9 cellular contexts compared by ENCODE assay signal in the genomic region with DNA sequence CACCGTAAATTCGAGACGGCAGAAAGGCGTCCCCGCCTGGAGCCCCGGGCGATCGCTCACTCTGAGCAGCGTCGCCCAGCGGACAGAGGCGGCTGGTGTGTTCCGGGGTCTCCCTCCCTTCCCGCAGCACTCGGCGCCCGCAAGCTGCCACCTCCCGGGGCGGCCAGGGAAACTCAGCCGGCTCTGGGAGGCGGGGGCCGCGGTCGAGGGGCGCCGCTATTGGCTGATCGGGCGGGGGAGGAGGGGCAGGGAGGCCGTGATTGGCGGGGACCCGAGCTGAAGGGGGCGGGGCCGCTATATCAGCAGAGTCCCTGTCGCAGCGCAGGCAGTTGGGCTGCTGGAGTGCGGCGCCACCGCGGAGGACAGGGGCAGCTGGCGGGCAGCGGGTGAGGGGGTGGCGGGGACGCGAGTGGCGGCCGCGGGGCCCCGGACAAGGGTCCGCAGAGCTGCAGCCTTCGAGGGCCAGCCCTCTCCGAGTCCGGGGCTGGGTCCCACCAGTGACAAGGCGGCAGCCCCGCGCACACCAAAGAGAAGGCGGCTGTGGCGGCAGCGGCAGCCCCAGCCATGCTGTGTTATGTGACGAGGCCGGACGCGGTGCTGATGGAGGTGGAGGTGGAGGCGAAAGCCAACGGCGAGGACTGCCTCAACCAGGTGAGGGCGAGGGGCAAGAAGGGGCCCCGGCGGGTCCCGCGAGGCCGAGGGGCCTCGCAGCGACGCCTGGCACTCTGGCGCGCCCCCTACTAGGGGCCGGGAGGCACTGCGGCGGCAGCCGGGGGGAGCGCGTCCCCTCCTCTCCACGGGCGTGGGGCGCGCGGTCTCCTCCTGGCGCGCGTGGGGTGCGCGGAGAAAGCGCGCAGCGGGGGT. TPM values are rescaled to one million over a fixed set of nuclear protein-coding genes. Genes with fewer than 3 reads are reported as not detected.
A peak's percentile ranks its signal among the peaks of the same experiment; 100 is the strongest.
DNase-seq lines count a peak whose midpoint lies in the region; ATAC-seq, FAIRE-seq and TF ChIP-seq lines count a peak whose summit lies in the region.
"Had no signal": no experiment of that assay in that cellular context is flagged by ENCODE, and none has a peak within 500 bp of the region (broad histone marks: within the 10 kb centered on the region; RNA-seq: fewer than 3 reads in every experiment).

A gene (plus strand): TSS at position 328 of the 864 bp plus-strand sequence. CDS start 237 bp downstream, at position 565.

- dilution Hi-C loops in mammary epithelial cell (cut with HindIII; ENCODE audit: low sequenced_read_pairs) = no loop called here

- in situ Hi-C loops in mammary epithelial cell (cut with MboI; ENCODE audit: low sequenced_read_pairs in 2 of 2) = no loop called here

- TF ChIP-seq CTCF in AG09309 (IDR thresholded peaks at IDR 0.05; ENCODE audit: control insufficient read depth, insufficient read depth, low read depth, low read length, missing control alignments) (peak; percentile 59), WERI-Rb-1 (IDR thresholded peaks at IDR 0.05; ENCODE audit: low read depth, low read length) (peak; percentile 97), mammary epithelial cell (conservative IDR thresholded peaks at IDR 0.05 in 1 of 2, IDR thresholded peaks at IDR 0.05 in 1 of 2; ENCODE audit: extremely low read depth in 1 of 2, insufficient read depth in 1 of 2, low read depth in 1 of 2, low read length in 2 of 2) (peak; percentile 19 to 59)

- no TSS peak for BruUV-seq in mammary epithelial cell (replicated peaks; lab: Mats Ljungman, UMichigan)

- H3K79me2 ChIP-seq in mammary epithelial cell (ENCODE audit: insufficient read depth, low read length) = no peaks in the 10 kb centered on the region

- DNase-seq in AG09309 (ENCODE audit: low read depth) (peak; percentile 59), NCI-H2227 (lab: John Stamatoyannopoulos, UW; ENCODE audit: unreplicated experiment) (peak; percentile 79), WERI-Rb-1 (peak; percentile 100), mammary epithelial cell (peak; percentile 87), iPS-NIHi11 (ENCODE audit: low spot score) (peak; percentile 97), small intestine (peak; percentile 97)

- WGBS in mammary epithelial cell (ENCODE audit: low coverage, missing lambda C conversion rate) = 0% methylated on average over 12 of the region's 95 CpGs
- WGBS in small intestine, 3 donors = 0 to 1% (median 1%) methylated on average over 62 to 95 of the region's 95 CpGs

- H3K4me3 ChIP-seq in AG09309 (ENCODE audit: control insufficient read depth, low read depth, low read length) (peak within 1 kb of the TSS; percentile 93), WERI-Rb-1 (ENCODE audit: low read depth, low read length) (peak within 1 kb of the TSS; percentile 76), mammary epithelial cell (replicated peaks in 1 of 3; ENCODE audit: insufficient read depth in 1 of 3, low read depth in 2 of 3, low read length in 3 of 3) (peak within 1 kb of the TSS; percentile 56 to 81 (median 71)), small intestine (ENCODE audit: low read depth in 1 of 2, low read length in 2 of 2) (peak within 1 kb of the TSS; percentile 63 to 90)

- peaks cover 36% of the 10 kb centered on the region for H3K36me3 ChIP-seq in WERI-Rb-1
- no peaks in the 10 kb centered on the region for H3K36me3 ChIP-seq in mammary epithelial cell (ENCODE audit: insufficient read depth, low read length)
- H3K36me3 ChIP-seq in small intestine (ENCODE audit: control insufficient read depth in 2 of 2, insufficient read depth in 2 of 2, low read length in 2 of 2) = peaks cover 0 to 4% of the 10 kb centered on the region in 2 donors

- peak within 1 kb of the TSS; percentile 96 for H2AFZ ChIP-seq in mammary epithelial cell (ENCODE audit: low read depth, low read length)

- H4K20me1 ChIP-seq in mammary epithelial cell (ENCODE audit: insufficient read depth, low read length) = no peaks in the 10 kb centered on the region

- H3K9me3 ChIP-seq in WERI-Rb-1 (ENCODE audit: severe bottlenecking) (no peaks in the 10 kb centered on the region), mammary epithelial cell (replicated peaks; ENCODE audit: insufficient read depth, low read length) (no peaks in the 10 kb centered on the region), small intestine (ENCODE audit: control insufficient read depth, low read depth) (no peaks in the 10 kb centered on the region)

- ATAC-seq in GM18909 (IDR thresholded peaks at IDR 0.05; ENCODE audit: poor library complexity, unreplicated experiment) (peak; percentile 75), HG03159 (IDR thresholded peaks at IDR 0.05; ENCODE audit: unreplicated experiment) (peak; percentile 68)

- H3K9ac ChIP-seq in mammary epithelial cell (ENCODE audit: insufficient read depth, low read length) = no peak within 1 kb of the TSS

- peak within 1 kb of the TSS; percentile 90 for H3K27ac ChIP-seq in WERI-Rb-1
- H3K27ac ChIP-seq in mammary epithelial cell (ENCODE audit: insufficient read depth, low read depth, low read length) = no peak within 1 kb of the TSS
- H3K27ac ChIP-seq in small intestine (ENCODE audit: low read depth in 1 of 2, low read length in 1 of 2) = peak within 1 kb of the TSS; percentile 61 to 98

- no peak for FAIRE-seq in small intestine (lab: Jason Lieb, UNC)
- FAIRE-seq: TTC549 had no signal

- H3K4me1 ChIP-seq in mammary epithelial cell (ENCODE audit: insufficient read depth, low read length) (peaks cover 17% of the 10 kb centered on the region), small intestine (ENCODE audit: control insufficient read depth in 2 of 2, insufficient read depth in 1 of 2, low read depth in 1 of 2, low read length in 1 of 2) (peaks cover 3% of the 10 kb centered on the region in 2 donors)

- H3K27me3 ChIP-seq in WERI-Rb-1 (ENCODE audit: insufficient read depth, low read depth, severe bottlenecking) (no peaks in the 10 kb centered on the region), mammary epithelial cell (ENCODE audit: insufficient read depth, low read length) (no peaks in the 10 kb centered on the region), small intestine (ENCODE audit: control insufficient read depth in 2 of 2, insufficient read depth in 2 of 2, low read length in 2 of 2) (no peaks in the 10 kb centered on the region)

- intact Hi-C loops in mammary epithelial cell (cut with micrococcal nuclease) = loop anchor here (1.0 to 5.0 kb wide), 4 partner anchors 40 to 438 kb away; no protein-coding TSS in a partner anchor

- peak within 1 kb of the TSS; percentile 99 for H3K4me2 ChIP-seq in mammary epithelial cell (ENCODE audit: insufficient read depth, low read depth, low read length)

- CTCF ChIA-PET in mammary epithelial cell (lab: Charles Lee; ENCODE audit: low non-redundant PET) = interaction anchor here (0.6 to 0.9 kb wide), 3 partner anchors 195 to 1762 kb away, joined by 3 to 5 read pairs (median 4); no protein-coding TSS in a partner anchor

RNA-seq across cellular contexts. Expression of the gene that starts here (rescaled TPM):
- 1 to 10 TPM; 3.7 to 5.0 TPM for total RNA-seq in mammary epithelial cell
- polyA plus RNA-seq in mammary epithelial cell (1.4 TPM), small intestine (10 to 100 TPM; 10.7 to 21.1 (median 16.9) TPM)
- polyA minus RNA-seq in mammary epithelial cell = 5.8 TPM

Comparison
In these comparisons a context has a peak if more than half of its experiments do, and no peak if none do; other contexts are left out.
1. CTCF ChIP-seq: peak in every context shown above with its lines; median percentile 97 in WERI-Rb-1; 59 in AG09309; 39 in mammary epithelial cell.